Comparison of ENCODE assay signal across 11 cellular contexts in genomic region chr16:66266436-66267286, GRCh38.
A peak's percentile ranks its signal among the peaks of the same experiment; 100 is the strongest.
DNase-seq lines count a peak whose midpoint lies in the region; ATAC-seq and TF ChIP-seq lines count a peak whose summit lies in the region.
"Had no signal": no experiment of that assay in that cellular context is flagged by ENCODE, and none has a peak within 500 bp of the region (broad histone marks: within the 10 kb centered on the region; RNA-seq: fewer than 3 reads in every experiment).

No MANE protein-coding gene starts in this region.

- peak; percentile 28 for DNase-seq in GM23338 (ENCODE audit: low spot score)
- DNase-seq in chondrocyte (ENCODE audit: low spot score): no peak
- DNase-seq in left lung: peak; percentile 76 to 79
- peak; percentile 87 to 92 for DNase-seq in suprapubic skin (ENCODE audit: low spot score in 2 of 2)
- DNase-seq in activated CD4-positive, CD25-positive, alpha-beta regulatory T cell (lab: John Stamatoyannopoulos, UW): no peak
- no peak for DNase-seq in activated CD4-positive, alpha-beta T cell treated with anti-CD3 and anti-CD28 coated beads, Interleukin-2, amount 10 ng/mL, durations not matched to agents 7 days and 5 days
- DNase-seq in activated T-cell treated with anti-CD3 and anti-CD28 coated beads for 4 hours: no peak
- no peak for DNase-seq in caudate nucleus (lab: John Stamatoyannopoulos, UW)
- DNase-seq: activated CD4-positive, alpha-beta T cell treated with anti-CD3 and anti-CD28 coated beads for 48 hours; immature natural killer cell; substantia nigra had no signal

- WGBS in suprapubic skin: 29% methylated on average over 14 of the region's 24 CpGs

- no peaks in the 10 kb centered on the region for H3K79me2 ChIP-seq in GM23338 (replicated peaks; ENCODE audit: insufficient read depth)

- no peaks in the 10 kb centered on the region for H3K36me3 ChIP-seq in GM23338 (ENCODE audit: insufficient read depth)
- no peaks in the 10 kb centered on the region for H3K36me3 ChIP-seq in left lung
- H3K36me3 ChIP-seq in suprapubic skin: no peaks in the 10 kb centered on the region

- no peaks in the 10 kb centered on the region for H3K9me3 ChIP-seq in left lung
- H3K9me3 ChIP-seq in suprapubic skin: no peaks in the 10 kb centered on the region

- H3K27ac Mint-ChIP-seq in GM23338 (no peak overlapping the region), chondrocyte (ENCODE audit: unreplicated experiment) (peak overlapping the region; percentile 77)
- H3K27ac Mint-ChIP-seq in activated CD4-positive, alpha-beta T cell treated with anti-CD3 and anti-CD28 coated beads, Interleukin-2, amount 10 ng/mL, durations not matched to agents 7 days and 5 days: no peak overlapping the region
- H3K27ac Mint-ChIP-seq: immature natural killer cell had no signal

- CTCF ChIA-PET in activated CD4-positive, alpha-beta T cell treated with anti-CD3 and anti-CD28 coated beads, Interleukin-2, amount 10 ng/mL, durations not matched to agents 7 days and 5 days (lab: Charles Lee): no interaction called here

- no peak overlapping the region for H3K4me2 ChIP-seq in GM23338

- H3K4me3 Mint-ChIP-seq in GM23338 (no peak overlapping the region), chondrocyte (ENCODE audit: unreplicated experiment) (peak overlapping the region; percentile 26)
- H3K4me3 Mint-ChIP-seq in activated CD4-positive, alpha-beta T cell treated with anti-CD3 and anti-CD28 coated beads, Interleukin-2, amount 10 ng/mL, durations not matched to agents 7 days and 5 days: no peak overlapping the region
- H3K4me3 Mint-ChIP-seq: immature natural killer cell had no signal

- H3K27me3 Mint-ChIP-seq in GM23338 (ENCODE audit: insufficient read depth, low read depth, poor library complexity) (peaks cover 9% of the 10 kb centered on the region), chondrocyte (ENCODE audit: low read depth) (no peaks in the 10 kb centered on the region)
- H3K27me3 Mint-ChIP-seq in activated CD4-positive, alpha-beta T cell treated with anti-CD3 and anti-CD28 coated beads, Interleukin-2, amount 10 ng/mL, durations not matched to agents 7 days and 5 days: peaks cover 36% of the 10 kb centered on the region

- no peaks in the 10 kb centered on the region for H3K9me2 ChIP-seq in GM23338 (ENCODE audit: insufficient read depth)

- TF ChIP-seq CTCF in GM23338 (conservative IDR thresholded peaks at IDR 0.05; ENCODE audit: low read depth in 2 of 2): no peak
- peak; percentile 51 for TF ChIP-seq CTCF in chondrocyte (IDR thresholded peaks at IDR 0.05)
- TF ChIP-seq CTCF in left lung (IDR thresholded peaks at IDR 0.05): no peak
- TF ChIP-seq CTCF in suprapubic skin (IDR thresholded peaks at IDR 0.05): peak; percentile 16 to 26

- H3K27me3 ChIP-seq in GM23338 (ENCODE audit: insufficient read depth) (peaks cover 4% of the 10 kb centered on the region; the same call in 1 of the 2 replicates), left lung (peaks cover 0 to 25% of the 10 kb centered on the region in 2 donors), suprapubic skin (no peaks in the 10 kb centered on the region)

- TF ChIP-seq EP300 in suprapubic skin (IDR thresholded peaks at IDR 0.05): no peak

- H4K20me1 ChIP-seq in GM23338 (replicated peaks; ENCODE audit: insufficient read depth): no peaks in the 10 kb centered on the region

- H3K4me1 Mint-ChIP-seq in GM23338: peaks cover 16% of the 10 kb centered on the region
- peaks cover 73% of the 10 kb centered on the region for H3K4me1 Mint-ChIP-seq in chondrocyte (ENCODE audit: low read depth)
- peaks cover 5% of the 10 kb centered on the region for H3K4me1 Mint-ChIP-seq in activated CD4-positive, alpha-beta T cell treated with anti-CD3 and anti-CD28 coated beads, Interleukin-2, amount 10 ng/mL, durations not matched to agents 7 days and 5 days

- no peaks in the 10 kb centered on the region for H3F3A ChIP-seq in GM23338 (replicated peaks; ENCODE audit: low read depth)

- H3K9me3 Mint-ChIP-seq in GM23338 (no peaks in the 10 kb centered on the region), chondrocyte (ENCODE audit: low read depth) (no peaks in the 10 kb centered on the region)
- H3K9me3 Mint-ChIP-seq in activated CD4-positive, alpha-beta T cell treated with anti-CD3 and anti-CD28 coated beads, Interleukin-2, amount 10 ng/mL, durations not matched to agents 7 days and 5 days: no peaks in the 10 kb centered on the region
- H3K9me3 Mint-ChIP-seq: immature natural killer cell had no signal

- peaks cover 11% of the 10 kb centered on the region for H3K4me1 ChIP-seq in GM23338 (ENCODE audit: insufficient read depth)
- peaks cover 9 to 15% of the 10 kb centered on the region in 2 donors for H3K4me1 ChIP-seq in left lung
- peaks cover 66% of the 10 kb centered on the region for H3K4me1 ChIP-seq in suprapubic skin

- intact Hi-C loops in left lung (cut with DNase I): no loop called here

- ATAC-seq in GM23338 (peak; percentile 13), left lung (peak; percentile 61)

- peak overlapping the region; percentile 76 for H2AFZ ChIP-seq in GM23338

- H3K27ac ChIP-seq in GM23338 (ENCODE audit: low read depth): no peak overlapping the region
- H3K27ac ChIP-seq in left lung: peak overlapping the region; percentile 23 to 65
- peak overlapping the region; percentile 8 for H3K27ac ChIP-seq in suprapubic skin
- H3K27ac ChIP-seq in caudate nucleus (ENCODE audit: low read depth, low read length): no peak overlapping the region

- H3K4me3 ChIP-seq in GM23338: no peak overlapping the region
- H3K4me3 ChIP-seq in left lung: no peak overlapping the region
- H3K4me3 ChIP-seq in suprapubic skin: no peak overlapping the region

- H3K36me3 Mint-ChIP-seq in GM23338 (ENCODE audit: low read depth) (no peaks in the 10 kb centered on the region; the same call in 2 of the 3 replicates), chondrocyte (ENCODE audit: low read depth) (no peaks in the 10 kb centered on the region)
- H3K36me3 Mint-ChIP-seq in activated CD4-positive, alpha-beta T cell treated with anti-CD3 and anti-CD28 coated beads, Interleukin-2, amount 10 ng/mL, durations not matched to agents 7 days and 5 days (ENCODE audit: low read depth): no peaks in the 10 kb centered on the region
- H3K36me3 Mint-ChIP-seq: immature natural killer cell had no signal

- POLR2A ChIA-PET in activated CD4-positive, alpha-beta T cell treated with anti-CD3 and anti-CD28 coated beads, Interleukin-2, amount 10 ng/mL, durations not matched to agents 7 days and 5 days (lab: Charles Lee): interaction anchor here (0.6 kb wide), 1 partner anchor 716 kb away, joined by 4 read pairs; no protein-coding TSS in a partner anchor

- no peak for TF ChIP-seq POLR2A in suprapubic skin (IDR thresholded peaks at IDR 0.05)

TF ChIP-seq in GM23338, 12 proteins besides CTCF, POLR2A, EP300 and RAD21 (continues in another document):
- TF ChIP-seq POLR2AphosphoS5 (IDR thresholded peaks at IDR 0.05; ENCODE audit: low read depth): no peak
- TF ChIP-seq ZNF114 (CRISPR knock-in tag; IDR thresholded peaks at IDR 0.05): no peak
- no peak for TF ChIP-seq EZH2phosphoT487 (IDR thresholded peaks at IDR 0.05; ENCODE audit: unreplicated experiment)
- TF ChIP-seq JUNB (IDR thresholded peaks at IDR 0.05; ENCODE audit: unreplicated experiment): no peak

Comparison
In these comparisons a context has a peak if more than half of its experiments do, and no peak if none do; other contexts are left out.
1. DNase-seq: peak in GM23338 (single experiment), left lung (2 of 2) and suprapubic skin (2 of 2); none in chondrocyte (single experiment), activated CD4-positive, CD25-positive, alpha-beta regulatory T cell (0 of 4), activated CD4-positive, alpha-beta T cell treated with anti-CD3 and anti-CD28 coated beads, Interleukin-2, amount 10 ng/mL, durations not matched to agents 7 days and 5 days (single experiment), activated T-cell treated with anti-CD3 and anti-CD28 coated beads for 4 hours (single experiment) and caudate nucleus (0 of 61).
2. H3K27ac ChIP-seq: peak in left lung (2 of 2) and suprapubic skin (single experiment); none in GM23338 (single experiment) and caudate nucleus (single experiment).
3. CTCF ChIP-seq: peak in chondrocyte (single experiment) and suprapubic skin (2 of 2); none in GM23338 (0 of 2) and left lung (0 of 2).